ENCODE assay signal across 9 cellular contexts in the genomic region with DNA sequence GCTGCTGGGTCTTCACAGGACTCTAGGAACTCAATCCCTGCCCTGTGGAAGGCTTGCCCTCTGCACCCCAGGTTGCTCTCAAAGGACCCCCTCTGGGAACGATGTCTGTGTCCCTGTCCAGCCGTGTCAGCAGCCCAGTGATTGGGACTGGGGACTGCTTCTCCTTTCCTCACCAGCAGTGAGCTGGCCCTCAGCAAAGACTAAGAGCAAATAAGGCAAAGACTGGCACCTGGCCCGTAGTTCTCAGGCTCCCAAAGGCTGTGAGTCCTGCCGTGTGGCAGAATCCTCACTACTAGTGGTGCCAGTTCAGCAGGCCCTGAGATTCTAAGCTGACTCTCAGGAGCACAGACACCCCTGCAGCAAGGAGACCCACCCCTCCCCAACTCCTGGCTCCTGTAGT. TPM values are rescaled to one million over a fixed set of nuclear protein-coding genes. Genes with fewer than 3 reads are reported as not detected.
DNase-seq lines count a peak whose midpoint lies in the region; ATAC-seq, FAIRE-seq and TF ChIP-seq lines count a peak whose summit lies in the region.
"Had no signal": no experiment of that assay in that cellular context is flagged by ENCODE, and none has a peak within 500 bp of the region (broad histone marks: within the 10 kb centered on the region; RNA-seq: fewer than 3 reads in every experiment).

No MANE protein-coding gene starts in this region.

- no peak for ATAC-seq in natural killer cell

- H3K27me3 ChIP-seq in adrenal gland, result no peaks in the 10 kb centered on the region
- no peaks in the 10 kb centered on the region for H3K27me3 ChIP-seq in vagina

- H3K9me3 ChIP-seq in adrenal gland (replicated peaks in 1 of 3), result no peaks in the 10 kb centered on the region
- no peaks in the 10 kb centered on the region for H3K9me3 ChIP-seq in vagina

- peak overlapping the region in 1 of 5 donors; percentile 64 for H3K27ac ChIP-seq in adrenal gland
- no peak overlapping the region for H3K27ac ChIP-seq in vagina

- no peak for FAIRE-seq in GM19239 (lab: Jason Lieb, UNC)

- no peak for TF ChIP-seq CTCF in LNCaP clone FGC (IDR thresholded peaks at IDR 0.05; ENCODE audit: control insufficient read depth, extremely low read depth, insufficient read depth)
- TF ChIP-seq CTCF in adrenal gland (IDR thresholded peaks at IDR 0.05), result no peak
- TF ChIP-seq CTCF in natural killer cell (IDR thresholded peaks at IDR 0.05), result no peak
- no peak for TF ChIP-seq CTCF in vagina (IDR thresholded peaks at IDR 0.05)

- no peaks in the 10 kb centered on the region for H3K36me3 Mint-ChIP-seq in natural killer cell

- H3K4me1 ChIP-seq in adrenal gland (replicated peaks in 1 of 2) (peaks cover 8 to 9% of the 10 kb centered on the region in 2 donors), vagina (no peaks in the 10 kb centered on the region)

- no peaks in the 10 kb centered on the region for H3K9me3 Mint-ChIP-seq in natural killer cell

- peak overlapping the region; percentile 93 to 98 for H3K27ac Mint-ChIP-seq in natural killer cell

- intact Hi-C loops in adrenal gland (cut with DNase I) (no loop called here), natural killer cell (cut with micrococcal nuclease) (loop anchor here (1.0 to 2.0 kb wide), 4 partner anchors 8 to 248 kb away; a partner anchor contains a TSS), vagina (cut with DNase I) (no loop called here)

- 49 to 69% (median 61%) methylated on average over 2 to 4 of the region's 4 CpGs for WGBS in adrenal gland, 4 donors

- DNase-seq in DMS53 treated with DMSO at 0.1 percent for 48 hours (lab: John Stamatoyannopoulos, UW; ENCODE audit: unreplicated experiment), result peak; percentile 7
- DNase-seq in LNCaP clone FGC (ENCODE audit: low read depth), result peak; percentile 28
- peak in 6 of 7 donors; percentile 24 to 64 (median 40) for DNase-seq in adrenal gland
- no peak for DNase-seq in natural killer cell
- no peak for DNase-seq in GM19239 (ENCODE audit: insufficient read length, low spot score)
- DNase-seq in NCI-H524 treated with DMSO at 0.1 percent for 48 hours (lab: John Stamatoyannopoulos, UW), result no peak
- DNase-seq in vagina (ENCODE audit: extremely low spot score in 2 of 2), result no peak
- DNase-seq: GF-D8 had no signal

- H3K36me3 ChIP-seq in adrenal gland (replicated peaks in 1 of 2) (no peaks in the 10 kb centered on the region), vagina (no peaks in the 10 kb centered on the region)

- H3K4me3 Mint-ChIP-seq in natural killer cell, result peak overlapping the region; percentile 78

- H3K4me1 Mint-ChIP-seq in natural killer cell, result peaks cover 86 to 95% of the 10 kb centered on the region in 2 donors

- no peaks in the 10 kb centered on the region for H3K27me3 Mint-ChIP-seq in natural killer cell (ENCODE audit: low read depth in 2 of 2)

- H3K4me3 ChIP-seq in LNCaP clone FGC (ENCODE audit: low read depth, low read length) (no peak overlapping the region), adrenal gland (no peak overlapping the region), vagina (no peak overlapping the region)

- TF ChIP-seq POLR2A in adrenal gland (IDR thresholded peaks at IDR 0.05) (no peak), vagina (IDR thresholded peaks at IDR 0.05) (no peak)

RNA-seq across cellular contexts. Expression of a gene that starts 47.8 kb away (rescaled TPM):
- 10 to 100 TPM in 5 of 8 donors, 1 to 10 TPM in 3; 3.6 to 15.5 (median 10.5) TPM for total RNA-seq in adrenal gland
- polyA plus RNA-seq in adrenal gland, result 10 to 100 TPM in 1 of 3 donors, 1 to 10 TPM in 2; 6.5 to 21.6 (median 7.5) TPM
- 10 to 100 TPM in 2 of 3 donors, 1 to 10 TPM in 1; 6.8 to 11.6 (median 10.3) TPM for total RNA-seq in natural killer cell
- not detected for total RNA-seq in vagina
- total RNA-seq: NCI-H460 had no signal

Comparison
In these comparisons a context has a peak if more than half of its experiments do, and no peak if none do; other contexts are left out.
1. DNase-seq: peak in DMS53 treated with DMSO at 0.1 percent for 48 hours (single experiment), LNCaP clone FGC (single experiment) and adrenal gland (6 of 7); none in natural killer cell (single experiment), GM19239 (single experiment), NCI-H524 treated with DMSO at 0.1 percent for 48 hours (single experiment) and vagina (0 of 2).